ENCODE assay signal across 24 cellular contexts in genomic region chr20:10359621-10360040, GRCh38.
DNase-seq lines count a peak whose midpoint lies in the region; ATAC-seq, FAIRE-seq and TF ChIP-seq lines count a peak whose summit lies in the region.
"Had no signal": no experiment of that assay in that cellular context is flagged by ENCODE, and none has a peak within 500 bp of the region (broad histone marks: within the 10 kb centered on the region; RNA-seq: fewer than 3 reads in every experiment).

No MANE protein-coding gene starts in this region.

- no peak for TF ChIP-seq POLR2A in A549 (IDR thresholded peaks at IDR 0.05; ENCODE audit: low read length)

- H3K4me1 Mint-ChIP-seq in stimulated activated naive B cell treated with anti-CD40 and anti-IgM and Interleukin-4, amounts not matched to agents 10 μg/mL and 1 μg/mL and 100 μg/mL, for 72 hours = peaks cover 0 to 2% of the 10 kb centered on the region in 2 donors
- peaks cover 2% of the 10 kb centered on the region for H3K4me1 Mint-ChIP-seq in activated CD4-positive, alpha-beta T cell treated with anti-CD3 and anti-CD28 coated beads, Interleukin-2, amount 10 ng/mL, durations not matched to agents 24 days and 14 days
- H3K4me1 Mint-ChIP-seq: CD4-positive, CD25-positive, alpha-beta regulatory T cell had no signal

- H3K27ac Mint-ChIP-seq in stimulated activated naive B cell treated with anti-CD40 and anti-IgM and Interleukin-4, amounts not matched to agents 10 μg/mL and 1 μg/mL and 100 μg/mL, for 72 hours = no peak overlapping the region
- H3K27ac Mint-ChIP-seq in activated CD4-positive, alpha-beta T cell treated with anti-CD3 and anti-CD28 coated beads, Interleukin-2, amount 10 ng/mL, durations not matched to agents 24 days and 14 days = no peak overlapping the region
- H3K27ac Mint-ChIP-seq: activated naive CD4-positive, alpha-beta T cell treated with anti-CD3 and anti-CD28 coated beads, Interleukin-2, amount 50 U/mL, for 72 hours; activated T-helper 1 cell treated with anti-CD3 and anti-CD28 coated beads, Interleukin-12 subunit alpha, Interleukin-12 subunit beta, Interleukin-2, Interleukin-4 antibody, amounts not matched to agents 30 ng/mL and 10 ng/mL and 1 ng/mL, durations not matched to agents 14 hours and 24 hours and 36 hours; CD4-positive, CD25-positive, alpha-beta regulatory T cell; dendritic cell treated with granulocyte-macrophage colony-stimulating factor and Interleukin-4, amounts not matched to agents 40 ng/mL and 50 ng/mL, for 4 days had no signal

- intact Hi-C loops in left ventricle myocardium superior (cut with micrococcal nuclease) = no loop called here
- intact Hi-C loops in activated CD4-positive, alpha-beta T cell treated with anti-CD3 and anti-CD28 coated beads, Interleukin-2, amount 10 ng/mL, durations not matched to agents 24 days and 14 days (cut with micrococcal nuclease) = loop anchor here (10.0 kb wide), 2 partner anchors 245 to 385 kb away; no protein-coding TSS in a partner anchor

- H3K4me1 ChIP-seq in A549 = peaks cover 20% of the 10 kb centered on the region
- H3K4me1 ChIP-seq: gastroesophageal sphincter, vagina had no signal

- peak overlapping the region; percentile 46 to 57 for H3K27ac ChIP-seq in A549
- H3K27ac ChIP-seq: gastroesophageal sphincter, RWPE1, vagina had no signal

- 18% methylated on average over 2 of the region's 2 CpGs for WGBS in A549 (ENCODE audit: missing lambda C conversion rate)

- H3K4me3 Mint-ChIP-seq in stimulated activated naive B cell treated with anti-CD40 and anti-IgM and Interleukin-4, amounts not matched to agents 10 μg/mL and 1 μg/mL and 100 μg/mL, for 72 hours = no peak overlapping the region
- H3K4me3 Mint-ChIP-seq in activated CD4-positive, alpha-beta T cell treated with anti-CD3 and anti-CD28 coated beads, Interleukin-2, amount 10 ng/mL, durations not matched to agents 24 days and 14 days = no peak overlapping the region
- H3K4me3 Mint-ChIP-seq: activated T-helper 1 cell treated with anti-CD3 and anti-CD28 coated beads, Interleukin-12 subunit alpha, Interleukin-12 subunit beta, Interleukin-2, Interleukin-4 antibody, amounts not matched to agents 30 ng/mL and 10 ng/mL and 1 ng/mL, durations not matched to agents 14 hours and 24 hours and 36 hours; brain; CD4-positive, CD25-positive, alpha-beta regulatory T cell; dendritic cell treated with granulocyte-macrophage colony-stimulating factor and Interleukin-4, amounts not matched to agents 40 ng/mL and 50 ng/mL, for 4 days had no signal

- peak; percentile 91 for FAIRE-seq in A549 (lab: Jason Lieb, UNC)
- FAIRE-seq: H1 had no signal

- CTCF ChIA-PET in A549 (lab: Yijun Ruan, JAX) = interaction anchor here (1.0 to 4.4 kb wide), 3 partner anchors 9 to 54 kb away, joined by 3 to 15 read pairs (median 5); no protein-coding TSS in a partner anchor

- ATAC-seq in A549 (no peak), GM18861 (IDR thresholded peaks at IDR 0.05; ENCODE audit: unreplicated experiment) (peak; percentile 43), left ventricle myocardium superior (peak; percentile 83)
- ATAC-seq in stimulated activated naive B cell treated with anti-CD40 and anti-IgM and Interleukin-4, amounts not matched to agents 10 μg/mL and 1 μg/mL and 100 μg/mL, for 72 hours (replicated peaks) = no peak
- ATAC-seq: activated naive CD4-positive, alpha-beta T cell treated with anti-CD3 and anti-CD28 coated beads, Interleukin-2, amount 50 U/mL, for 72 hours; gastroesophageal sphincter had no signal

- H3K36me3 Mint-ChIP-seq in stimulated activated naive B cell treated with anti-CD40 and anti-IgM and Interleukin-4, amounts not matched to agents 10 μg/mL and 1 μg/mL and 100 μg/mL, for 72 hours = peaks cover 0 to 3% of the 10 kb centered on the region in 2 donors
- no peaks in the 10 kb centered on the region for H3K36me3 Mint-ChIP-seq in activated CD4-positive, alpha-beta T cell treated with anti-CD3 and anti-CD28 coated beads, Interleukin-2, amount 10 ng/mL, durations not matched to agents 24 days and 14 days (ENCODE audit: low read depth)
- H3K36me3 Mint-ChIP-seq: brain had no signal

- TF ChIP-seq CTCF in A549 (IDR thresholded peaks at IDR 0.05) = no peak

- peak overlapping the region; percentile 37 for H3K4me2 ChIP-seq in A549

- TF ChIP-seq RAD21 in A549 (conservative IDR thresholded peaks at IDR 0.05 in 1 of 2, IDR thresholded peaks at IDR 0.05 in 1 of 2) = no peak

- H3K9me3 Mint-ChIP-seq in stimulated activated naive B cell treated with anti-CD40 and anti-IgM and Interleukin-4, amounts not matched to agents 10 μg/mL and 1 μg/mL and 100 μg/mL, for 72 hours = peaks cover 4% of the 10 kb centered on the region in 2 donors
- peaks cover 5% of the 10 kb centered on the region for H3K9me3 Mint-ChIP-seq in activated CD4-positive, alpha-beta T cell treated with anti-CD3 and anti-CD28 coated beads, Interleukin-2, amount 10 ng/mL, durations not matched to agents 24 days and 14 days
- H3K9me3 Mint-ChIP-seq: activated T-helper 1 cell treated with anti-CD3 and anti-CD28 coated beads, Interleukin-12 subunit alpha, Interleukin-12 subunit beta, Interleukin-2, Interleukin-4 antibody, amounts not matched to agents 30 ng/mL and 10 ng/mL and 1 ng/mL, durations not matched to agents 14 hours and 24 hours and 36 hours had no signal

- no peak for DNase-seq in A549 (ENCODE audit: low read depth in 1 of 2, low spot score in 1 of 2)
- peak; percentile 56 for DNase-seq in SK-MEL-5 (ENCODE audit: low read depth, low spot score)
- DNase-seq in left ventricle myocardium superior = no peak
- DNase-seq in stimulated activated naive B cell treated with anti-CD40 and anti-IgM and Interleukin-4, amounts not matched to agents 10 μg/mL and 1 μg/mL and 100 μg/mL, for 72 hours = no peak
- DNase-seq in HPDE6-E6E7 (ENCODE audit: extremely low spot score) = no peak
- DNase-seq in activated CD4-positive, alpha-beta T cell treated with anti-CD3 and anti-CD28 coated beads, Interleukin-2, amount 10 ng/mL, durations not matched to agents 24 days and 14 days = no peak
- DNase-seq in occipital lobe (lab: John Stamatoyannopoulos, UW) = no peak
- DNase-seq: activated CD4-positive, alpha-beta T cell treated with anti-CD3 and anti-CD28 coated beads for 1 hour; CD4-positive, CD25-positive, alpha-beta regulatory T cell; NCI-H187; NCI-H510A; NK-92 treated with Interleukin-12 subunit alpha and Interleukin-12 subunit beta, amount 100 ng/mL, for 24 hours; stimulated activated CD4-positive, alpha-beta T cell treated with anti-CD3 and anti-CD28 coated beads, Interleukin-12 subunit alpha, Interleukin-12 subunit beta, amount 100 ng/mL, for 4 hours; stimulated activated CD8-positive, alpha-beta memory T cell treated with anti-CD3 and anti-CD28 coated beads, Interleukin-4, amount 100 ng/mL, for 48 hours; SW 1271 had no signal

- POLR2A ChIA-PET in A549 (lab: Yijun Ruan, JAX) = interaction anchor here (0.6 to 1.2 kb wide), 2 partner anchors 9 to 314 kb away, joined by 3 read pairs; no protein-coding TSS in a partner anchor

- TF ChIP-seq EP300 in A549 (IDR thresholded peaks at IDR 0.05) = no peak

- in situ Hi-C loops in SK-MEL-5 (cut with HindIII; ENCODE audit: low pct_unique_long_range_greater_than_20kb, low sequenced_read_pairs) = no loop called here

- H3K9me3 ChIP-seq in A549 = peaks cover 20% of the 10 kb centered on the region
- H3K9me3 ChIP-seq: gastroesophageal sphincter, vagina had no signal

- H3K27me3 Mint-ChIP-seq in stimulated activated naive B cell treated with anti-CD40 and anti-IgM and Interleukin-4, amounts not matched to agents 10 μg/mL and 1 μg/mL and 100 μg/mL, for 72 hours = peaks cover 0 to 8% of the 10 kb centered on the region in 2 donors
- H3K27me3 Mint-ChIP-seq in activated CD4-positive, alpha-beta T cell treated with anti-CD3 and anti-CD28 coated beads, Interleukin-2, amount 10 ng/mL, durations not matched to agents 24 days and 14 days = peaks cover 12% of the 10 kb centered on the region
- H3K27me3 Mint-ChIP-seq: brain; CD4-positive, CD25-positive, alpha-beta regulatory T cell; dendritic cell treated with granulocyte-macrophage colony-stimulating factor and Interleukin-4, amounts not matched to agents 40 ng/mL and 50 ng/mL, for 4 days had no signal

- H3K4me3 ChIP-seq in A549 = no peak overlapping the region
- H3K4me3 ChIP-seq: gastroesophageal sphincter, vagina had no signal

TF ChIP-seq in A549, 52 proteins besides CTCF, POLR2A, EP300 and RAD21:
- no peak for TF ChIP-seq CHD2 (IDR thresholded peaks at IDR 0.05; ENCODE audit: low read length, partially characterized antibody)
- TF ChIP-seq FOSL2 (IDR thresholded peaks at IDR 0.05) = no peak
- TF ChIP-seq FOSL2 (CRISPR knock-in tag; IDR thresholded peaks at IDR 0.05) = peak; percentile 17; the same call in 1 of the 2 replicates

Comparison
In these comparisons a context has a peak if more than half of its experiments do, and no peak if none do; other contexts are left out.
1. ATAC-seq: peak in GM18861 (single experiment) and left ventricle myocardium superior (single experiment); none in A549 (0 of 2) and stimulated activated naive B cell treated with anti-CD40 and anti-IgM and Interleukin-4, amounts not matched to agents 10 μg/mL and 1 μg/mL and 100 μg/mL, for 72 hours (0 of 2).